ENCODE assay signal across 8 cellular contexts in the genomic region with DNA sequence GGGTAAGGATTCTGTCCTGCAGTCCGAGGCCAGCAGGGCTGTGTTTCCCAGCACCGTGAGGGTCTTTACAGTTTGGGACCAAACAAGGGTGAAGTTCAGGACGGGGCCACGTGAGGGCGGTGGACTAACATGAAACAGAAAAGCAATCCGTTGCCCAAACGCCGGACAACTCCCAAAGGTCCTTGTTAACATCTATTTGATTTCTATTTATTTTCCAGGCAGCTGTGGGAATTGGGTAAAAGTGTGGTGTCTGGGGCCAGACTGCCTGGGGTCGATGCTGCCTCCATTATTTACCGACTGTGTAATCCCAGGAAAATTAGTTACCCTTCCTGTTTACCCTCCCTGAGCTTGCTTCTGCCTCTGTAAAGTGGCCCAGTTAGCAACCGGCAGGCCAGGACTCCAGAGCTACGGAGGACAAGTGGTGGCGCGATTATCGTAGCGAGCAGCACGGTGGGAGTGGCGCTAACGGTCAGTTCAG.
A peak's percentile ranks its signal among the peaks of the same experiment; 100 is the strongest.
DNase-seq lines count a peak whose midpoint lies in the region; ATAC-seq, FAIRE-seq and TF ChIP-seq lines count a peak whose summit lies in the region.

No MANE protein-coding gene starts in this region.

- H3K27ac Mint-ChIP-seq in activated naive CD8-positive, alpha-beta T cell treated with anti-CD3 and anti-CD28 coated beads for 36 hours, result no peak overlapping the region

- no peak overlapping the region for H3K27ac ChIP-seq in OCI-LY3 (ENCODE audit: low read length)
- H3K27ac ChIP-seq in pancreas, result no peak overlapping the region

- FAIRE-seq in pancreas (lab: Jason Lieb, UNC), result no peak

- no peaks in the 10 kb centered on the region for H3K79me2 ChIP-seq in OCI-LY3 (ENCODE audit: low read length)

- peaks cover 4% of the 10 kb centered on the region; the same call in 1 of the 2 replicates for H3K4me1 ChIP-seq in OCI-LY3 (ENCODE audit: low read length)
- no peaks in the 10 kb centered on the region for H3K4me1 ChIP-seq in pancreas

- H3K4me3 ChIP-seq in OCI-LY3 (ENCODE audit: low read length), result peak overlapping the region; percentile 28; the same call in 1 of the 2 replicates
- peak overlapping the region in 1 of 4 donors; percentile 16 for H3K4me3 ChIP-seq in pancreas

- H3K4me1 Mint-ChIP-seq in activated naive CD8-positive, alpha-beta T cell treated with anti-CD3 and anti-CD28 coated beads for 36 hours, result peaks cover 9% of the 10 kb centered on the region

- H3K4me2 ChIP-seq in OCI-LY3 (ENCODE audit: low read length), result peak overlapping the region; percentile 57

- peak overlapping the region; percentile 69 for H2AFZ ChIP-seq in OCI-LY3 (ENCODE audit: low read depth, low read length)

- peak; percentile 90 for TF ChIP-seq CTCF in OCI-LY3 (IDR thresholded peaks at IDR 0.05; ENCODE audit: low read depth, low read length)
- peak; percentile 55 to 78 (median 72) for TF ChIP-seq CTCF in pancreas (IDR thresholded peaks at IDR 0.05)

- ATAC-seq in Right ventricle myocardium superior (ENCODE audit: poor library complexity) (peak; percentile 94), pancreas (peak; percentile 79 to 97 (median 93)), HG03095 (IDR thresholded peaks at IDR 0.05; ENCODE audit: unreplicated experiment) (no peak)
- ATAC-seq in activated CD4-positive, CD25-positive, alpha-beta regulatory T cell treated with anti-CD3 and anti-CD28 coated beads, Interleukin-2, amount 50 U/mL, for 24 hours, result no peak

- H3K36me3 ChIP-seq in OCI-LY3 (replicated peaks; ENCODE audit: low read depth, low read length) (no peaks in the 10 kb centered on the region), pancreas (no peaks in the 10 kb centered on the region)

- H3K9me3 Mint-ChIP-seq in activated naive CD8-positive, alpha-beta T cell treated with anti-CD3 and anti-CD28 coated beads for 36 hours, result no peaks in the 10 kb centered on the region

- DNase-seq in GM04504 (ENCODE audit: low read depth) (peak; percentile 37), HS-5 (ENCODE audit: low read depth) (peak; percentile 49), Right ventricle myocardium superior (peak; percentile 84), pancreas (peak; percentile 36 to 80 (median 67))
- DNase-seq in activated naive CD8-positive, alpha-beta T cell treated with anti-CD3 and anti-CD28 coated beads for 36 hours, result peak; percentile 46

- 3 to 4% methylated on average over 19 of the region's 19 CpGs for WGBS in pancreas, 2 donors

- no peaks in the 10 kb centered on the region for H3K36me3 Mint-ChIP-seq in activated naive CD8-positive, alpha-beta T cell treated with anti-CD3 and anti-CD28 coated beads for 36 hours

- intact Hi-C loops in Right ventricle myocardium superior (cut with DNase I), result loop anchor here (5.0 kb wide), 1 partner anchor 220 kb away; no protein-coding TSS in a partner anchor
- intact Hi-C loops in pancreas (cut with DNase I), result loop anchor here in 2 of 3 donors (10.0 kb wide), 1 partner anchor 218 kb away; no protein-coding TSS in a partner anchor

- H3K27me3 ChIP-seq in OCI-LY3 (ENCODE audit: low read depth, low read length) (peaks cover 7% of the 10 kb centered on the region), pancreas (no peaks in the 10 kb centered on the region)

- H3K9ac ChIP-seq in OCI-LY3 (ENCODE audit: low read length), result no peak overlapping the region

- H3K9me3 ChIP-seq in OCI-LY3 (ENCODE audit: insufficient read depth, low read length) (no peaks in the 10 kb centered on the region), pancreas (no peaks in the 10 kb centered on the region)

- H3K27me3 Mint-ChIP-seq in activated naive CD8-positive, alpha-beta T cell treated with anti-CD3 and anti-CD28 coated beads for 36 hours, result peaks cover 22% of the 10 kb centered on the region

- no peak overlapping the region for H3K4me3 Mint-ChIP-seq in activated naive CD8-positive, alpha-beta T cell treated with anti-CD3 and anti-CD28 coated beads for 36 hours

- H4K20me1 ChIP-seq in OCI-LY3 (ENCODE audit: insufficient read depth, low read length), result no peaks in the 10 kb centered on the region

Comparison
In these comparisons a context has a peak if more than half of its experiments do, and no peak if none do; other contexts are left out.
1. ATAC-seq: peak in Right ventricle myocardium superior (single experiment) and pancreas (4 of 4); none in HG03095 (single experiment) and activated CD4-positive, CD25-positive, alpha-beta regulatory T cell treated with anti-CD3 and anti-CD28 coated beads, Interleukin-2, amount 50 U/mL, for 24 hours (0 of 2).
2. Peak in every context shown above with its lines, with median percentiles within 50 percentile points of each other: DNase-seq.